Comparison of ENCODE assay signal across 1 cellular context in genomic region chr16:22198547-22199293, GRCh38.
TF ChIP-seq lines count a peak whose summit lies in the region.

No MANE protein-coding gene starts in this region.

TF ChIP-seq in IMR-90, 13 proteins besides CTCF, POLR2A, EP300 and RAD21 (continued from another document):
- TF ChIP-seq USF2 (IDR thresholded peaks at IDR 0.05; ENCODE audit: low read depth, low read length) (no peak), MAFK (IDR thresholded peaks at IDR 0.05; ENCODE audit: low read depth, low read length) (no peak), MAZ (IDR thresholded peaks at IDR 0.05; ENCODE audit: borderline replicate concordance, low read depth, low read length) (no peak), BHLHE40 (IDR thresholded peaks at IDR 0.05; ENCODE audit: low read depth, low read length) (no peak), CEBPB (IDR thresholded peaks at IDR 0.05; ENCODE audit: low read depth, low read length) (no peak), MXI1 (IDR thresholded peaks at IDR 0.05; ENCODE audit: borderline replicate concordance, low read depth, low read length) (no peak), RCOR1 (IDR thresholded peaks at IDR 0.05; ENCODE audit: insufficient replicate concordance, low read length) (no peak), NFE2L2 (IDR thresholded peaks at IDR 0.05; ENCODE audit: low read depth, low read length) (no peak)
- TF ChIP-seq, protein P1, sequence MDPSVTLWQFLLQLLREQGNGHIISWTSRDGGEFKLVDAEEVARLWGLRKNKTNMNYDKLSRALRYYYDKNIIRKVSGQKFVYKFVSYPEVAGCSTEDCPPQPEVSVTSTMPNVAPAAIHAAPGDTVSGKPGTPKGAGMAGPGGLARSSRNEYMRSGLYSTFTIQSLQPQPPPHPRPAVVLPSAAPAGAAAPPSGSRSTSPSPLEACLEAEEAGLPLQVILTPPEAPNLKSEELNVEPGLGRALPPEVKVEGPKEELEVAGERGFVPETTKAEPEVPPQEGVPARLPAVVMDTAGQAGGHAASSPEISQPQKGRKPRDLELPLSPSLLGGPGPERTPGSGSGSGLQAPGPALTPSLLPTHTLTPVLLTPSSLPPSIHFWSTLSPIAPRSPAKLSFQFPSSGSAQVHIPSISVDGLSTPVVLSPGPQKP (IDR thresholded peaks at IDR 0.05; ENCODE audit: borderline replicate concordance, low read depth, low read length) = no peak
